In genomic region chr7:137879357-137880158, GRCh38 we compare ENCODE assay signal across 10 cellular contexts. TPM values are rescaled to one million over a fixed set of nuclear protein-coding genes. Genes with fewer than 3 reads are reported as not detected.
DNase-seq lines count a peak whose midpoint lies in the region; ATAC-seq and TF ChIP-seq lines count a peak whose summit lies in the region.
"Had no signal": no experiment of that assay in that cellular context is flagged by ENCODE, and none has a peak within 500 bp of the region (broad histone marks: within the 10 kb centered on the region; RNA-seq: fewer than 3 reads in every experiment).

No MANE protein-coding gene starts in this region.

- TF ChIP-seq POLR2A in breast epithelium (IDR thresholded peaks at IDR 0.05) = no peak

- peaks cover 71% of the 10 kb centered on the region for H3K36me3 ChIP-seq in GM23248 (ENCODE audit: low read depth)
- H3K36me3 ChIP-seq in breast epithelium = peaks cover 16% of the 10 kb centered on the region
- H3K36me3 ChIP-seq in lower lobe of right lung = peaks cover 85% of the 10 kb centered on the region

- no peaks in the 10 kb centered on the region for H3K9me3 ChIP-seq in GM23248 (ENCODE audit: low read depth)
- H3K9me3 ChIP-seq in breast epithelium = peaks cover 6 to 9% of the 10 kb centered on the region in 2 donors
- H3K9me3 ChIP-seq in lower lobe of right lung = no peaks in the 10 kb centered on the region

- H3F3A ChIP-seq in GM23248 (ENCODE audit: insufficient read depth) = peaks cover 93% of the 10 kb centered on the region

- no peak for TF ChIP-seq CTCF in AG10803 (conservative IDR thresholded peaks at IDR 0.05; ENCODE audit: low read length)
- no peak for TF ChIP-seq CTCF in breast epithelium (IDR thresholded peaks at IDR 0.05)
- TF ChIP-seq CTCF in nephron (IDR thresholded peaks at IDR 0.05; ENCODE audit: unreplicated experiment in 3 of 3) = no peak
- TF ChIP-seq CTCF in lower lobe of right lung (IDR thresholded peaks at IDR 0.05) = no peak

- H3K4me1 ChIP-seq in GM23248 (ENCODE audit: insufficient read depth) = peaks cover 70% of the 10 kb centered on the region
- no peaks in the 10 kb centered on the region for H3K4me1 ChIP-seq in breast epithelium
- peaks cover 6% of the 10 kb centered on the region for H3K4me1 ChIP-seq in lower lobe of right lung

- no peaks in the 10 kb centered on the region; the same call in none of the 2 replicates for H3K79me2 ChIP-seq in GM23248 (ENCODE audit: insufficient read depth)

- no peak overlapping the region for H2AFZ ChIP-seq in GM23248

- in situ Hi-C loops in GM23248 (cut with MboI) = no loop called here

- H3K27ac Mint-ChIP-seq in nephron = peak overlapping the region in 2 of 3 experiments; percentile 82 to 94

- H3K9ac ChIP-seq in GM23248 = peak overlapping the region; percentile 73

- DNase-seq in AG10803 (ENCODE audit: low read depth) (peak; percentile 65), GM23248 (peak; percentile 86), breast epithelium (ENCODE audit: low spot score in 2 of 2) (no peak), DMS79 (lab: John Stamatoyannopoulos, UW) (no peak), epidermal melanocyte (ENCODE audit: insufficient read length, low spot score) (no peak), lower lobe of right lung (no peak)
- no peak for DNase-seq in activated CD4-positive, alpha-beta T cell treated with anti-CD3 and anti-CD28 coated beads for 1 hour
- DNase-seq: NCI-H2029 had no signal

- H3K9me3 Mint-ChIP-seq in nephron = peaks cover 14% of the 10 kb centered on the region

- H3K4me1 Mint-ChIP-seq in nephron = peaks cover 57% of the 10 kb centered on the region

- H3K4me3 Mint-ChIP-seq in nephron = no peak overlapping the region

- H4K20me1 ChIP-seq in GM23248 (ENCODE audit: insufficient read depth) = no peaks in the 10 kb centered on the region

- H3K27me3 Mint-ChIP-seq in nephron (ENCODE audit: low read depth) = peaks cover 3% of the 10 kb centered on the region

- H3K27me3 ChIP-seq in GM23248 (replicated peaks; ENCODE audit: insufficient read depth) (no peaks in the 10 kb centered on the region), breast epithelium (no peaks in the 10 kb centered on the region), lower lobe of right lung (ENCODE audit: low read depth) (no peaks in the 10 kb centered on the region)
- H3K27me3 ChIP-seq: cardiac muscle cell had no signal

- H3K4me2 ChIP-seq in GM23248 (ENCODE audit: unreplicated experiment) = peak overlapping the region; percentile 46

- H3K9me2 ChIP-seq in GM23248 (ENCODE audit: insufficient read depth) = no peaks in the 10 kb centered on the region

- intact Hi-C loops in breast epithelium (cut with DNase I; ENCODE audit: low total_unique reads) (no loop called here), lower lobe of right lung (cut with DNase I) (no loop called here)

- H3K36me3 Mint-ChIP-seq in nephron (ENCODE audit: low read depth) = peaks cover 95% of the 10 kb centered on the region

- H3K4me3 ChIP-seq in AG10803 (ENCODE audit: low read length) (no peak overlapping the region), GM23248 (no peak overlapping the region), breast epithelium (no peak overlapping the region), lower lobe of right lung (no peak overlapping the region)
- H3K4me3 ChIP-seq: cardiac muscle cell had no signal

- WGBS in GM23248 (ENCODE audit: low coverage in 1 of 2, low lambda C conversion rate in 2 of 2, missing lambda C conversion rate in 2 of 2), 2 experiments = 69 to 70% methylated on average over 20 of the region's 20 CpGs

- H3K27ac ChIP-seq in GM23248 = peak overlapping the region; percentile 94
- H3K27ac ChIP-seq in breast epithelium = peak overlapping the region; percentile 66 to 87
- no peak overlapping the region for H3K27ac ChIP-seq in lower lobe of right lung
- H3K27ac ChIP-seq: cardiac muscle cell had no signal

- ATAC-seq in lower lobe of right lung = no peak

RNA-seq across cellular contexts. Expression of gene DGKI, which starts 32.8 kb away (rescaled TPM):
- total RNA-seq in GM23248 (2014; rRNA removed; shearing (Covaris generic)) = 21.1 and 25.9 TPM in 2 replicates
- 5.1 and 5.4 TPM in 2 replicates for polyA plus RNA-seq in GM23248 (2016; fragmentation: Nextera tagmentation; extraction: Ambion mirVana)
- total RNA-seq in breast epithelium (1 to 10 TPM; 2.7 to 4.1 (median 2.9) TPM), lower lobe of right lung (0.09 TPM)

Comparison
In these comparisons a context has a peak if more than half of its experiments do, and no peak if none do; other contexts are left out.
1. DNase-seq: peak in AG10803 (single experiment) and GM23248 (single experiment); none in breast epithelium (0 of 2), DMS79 (single experiment), epidermal melanocyte (single experiment), activated CD4-positive, alpha-beta T cell treated with anti-CD3 and anti-CD28 coated beads for 1 hour (single experiment) and lower lobe of right lung (single experiment).